6 cellular contexts compared by ENCODE assay signal in genomic region chr14:47057364-47057763, GRCh38.
"Had no signal": no experiment of that assay in that cellular context is flagged by ENCODE, and none has a peak within 500 bp of the region (broad histone marks: within the 10 kb centered on the region; RNA-seq: fewer than 3 reads in every experiment).

No MANE protein-coding gene starts in this region.

- DNase-seq: GM23248, GOT3, H7, HCEC 1CT, KBM-7 had no signal

- H3K9ac ChIP-seq: GM23248 had no signal

- FAIRE-seq: HTR-8/SVneo had no signal

- H2AFZ ChIP-seq: GM23248 had no signal

- H3K4me3 ChIP-seq: GM23248 had no signal

- H3K27ac ChIP-seq: GM23248 had no signal
